Comparison of ENCODE assay signal across 15 cellular contexts in genomic region chr6:149563203-149563927, GRCh38. TPM values are rescaled to one million over a fixed set of nuclear protein-coding genes. Genes with fewer than 3 reads are reported as not detected.
A peak's percentile ranks its signal among the peaks of the same experiment; 100 is the strongest.
DNase-seq lines count a peak whose midpoint lies in the region; ATAC-seq and TF ChIP-seq lines count a peak whose summit lies in the region.
"Had no signal": no experiment of that assay in that cellular context is flagged by ENCODE, and none has a peak within 500 bp of the region (broad histone marks: within the 10 kb centered on the region; RNA-seq: fewer than 3 reads in every experiment).

No MANE protein-coding gene starts in this region.

- no peak for TF ChIP-seq RAD21 in HCT116 (IDR thresholded peaks at IDR 0.05; ENCODE audit: low read depth)

- H3K4me1 ChIP-seq in HCT116 (ENCODE audit: control insufficient read depth in 1 of 2, insufficient read depth in 2 of 2, low read length in 2 of 2), result peaks cover 8 to 13% of the 10 kb centered on the region in 2 experiments; a peak in 3 of 4 replicates

- H3K79me2 ChIP-seq in HCT116 (ENCODE audit: insufficient read depth, low read length), result peaks cover 14% of the 10 kb centered on the region

- peak overlapping the region; percentile 12 for H2AFZ ChIP-seq in HCT116 (ENCODE audit: low read depth, low read length, poor library complexity, severe bottlenecking)

- TF ChIP-seq CTCF in HCT116 (IDR thresholded peaks at IDR 0.05 in 2 of 3, conservative IDR thresholded peaks at IDR 0.05 in 1 of 3; ENCODE audit: borderline replicate concordance in 1 of 3, insufficient read depth in 1 of 3, low read depth in 2 of 3, low read length in 2 of 3), result no peak

- no peak overlapping the region for H3K27ac ChIP-seq in HCT116 (ENCODE audit: low read depth, low read length)
- H3K27ac ChIP-seq: uterus had no signal

- in situ Hi-C loops in ACHN (cut with HindIII; ENCODE audit: low pct_ligation_motif_present, low pct_unique_long_range_greater_than_20kb, low sequenced_read_pairs), result no loop called here

- POLR2A ChIA-PET in HCT116 (lab: Charles Lee), result no interaction called here

- H3K4me2 ChIP-seq in HCT116 (ENCODE audit: low read length), result no peak overlapping the region

- no peak overlapping the region for H3K4me3 ChIP-seq in HCT116 (replicated peaks in 1 of 2; ENCODE audit: low read depth in 1 of 2, low read length in 2 of 2)
- H3K4me3 ChIP-seq: uterus had no signal

- CTCF ChIA-PET in HCT116 (lab: Charles Lee), result interaction anchor here (1.7 kb wide), 1 partner anchor 18 kb away, joined by 4 read pairs; the partner anchor contains the start of gene PPIL4

- H3K9ac ChIP-seq in HCT116 (ENCODE audit: low read length), result no peak overlapping the region

- BruUV-seq in HCT116 (replicated peaks; lab: Mats Ljungman, UMichigan), result no TSS peak

- no peak for TF ChIP-seq POLR2A in HCT116 (IDR thresholded peaks at IDR 0.05; ENCODE audit: borderline replicate concordance, extremely low read depth, insufficient read depth, insufficient read length)

- H4K20me1 ChIP-seq in HCT116 (ENCODE audit: insufficient read depth), result no peaks in the 10 kb centered on the region

- no peak for ATAC-seq in HCT116
- no peak for ATAC-seq in HG02610 (IDR thresholded peaks at IDR 0.05; ENCODE audit: unreplicated experiment)
- ATAC-seq in activated naive CD4-positive, alpha-beta T cell treated with anti-CD3 and anti-CD28 coated beads, Interleukin-2, amount 50 U/mL, for 72 hours, result no peak
- ATAC-seq: sciatic nerve, T-cell had no signal

- RAD21 ChIA-PET in HCT116 (lab: Charles Lee; ENCODE audit: low non-redundant PET in 1 of 2, low total read pairs in 2 of 2, uncharacterized antibody in 2 of 2, unreplicated experiment in 2 of 2), result interaction anchor here in 1 of 2 experiments (0.7 kb wide), 1 partner anchor 74 kb away, joined by 3 read pairs; no protein-coding TSS in a partner anchor

- no peaks in the 10 kb centered on the region for H3K9me2 ChIP-seq in HCT116 (ENCODE audit: insufficient read depth)

- H3K9me3 Mint-ChIP-seq in activated naive CD4-positive, alpha-beta T cell treated with anti-CD3 and anti-CD28 coated beads, Interleukin-2, amount 50 U/mL, for 72 hours, result no peaks in the 10 kb centered on the region
- H3K9me3 Mint-ChIP-seq: CD8-positive, alpha-beta memory T cell; T-cell had no signal

- DNase-seq in ACHN, result peak; percentile 25
- DNase-seq in HCT116 (ENCODE audit: low read depth, low spot score), result no peak
- peak; percentile 52 for DNase-seq in amniotic stem cell (lab: John Stamatoyannopoulos, UW)
- peak; percentile 86 for DNase-seq in hepatic stellate cell (ENCODE audit: low spot score)
- DNase-seq in NCI-H774 (lab: John Stamatoyannopoulos, UW), result no peak
- DNase-seq in medulla oblongata (ENCODE audit: extremely low spot score), result no peak
- no peak for DNase-seq in activated naive CD4-positive, alpha-beta T cell treated with anti-CD3 and anti-CD28 coated beads, Interleukin-2, amount 50 U/mL, for 72 hours (ENCODE audit: low spot score in 2 of 2)
- DNase-seq: activated naive CD4-positive, alpha-beta T cell treated with Interleukin-2 at 50 U/mL for 16 hours; CD8-positive, alpha-beta memory T cell; GOT3; NCI-H2029; T-cell; uterus had no signal

- H3K36me3 Mint-ChIP-seq in activated naive CD4-positive, alpha-beta T cell treated with anti-CD3 and anti-CD28 coated beads, Interleukin-2, amount 50 U/mL, for 72 hours, result peaks cover 0 to 7% of the 10 kb centered on the region in 2 donors
- H3K36me3 Mint-ChIP-seq: T-cell had no signal

- no peak overlapping the region for H3K27ac Mint-ChIP-seq in activated naive CD4-positive, alpha-beta T cell treated with anti-CD3 and anti-CD28 coated beads, Interleukin-2, amount 50 U/mL, for 72 hours
- H3K27ac Mint-ChIP-seq: T-cell had no signal

- intact Hi-C loops in HCT116 (cut with micrococcal nuclease), result no loop called here

- H3K36me3 ChIP-seq in HCT116 (ENCODE audit: control insufficient read depth in 1 of 2, insufficient read depth in 2 of 2, low read length in 2 of 2), result no peaks in the 10 kb centered on the region
- H3K36me3 ChIP-seq: uterus had no signal

- no peaks in the 10 kb centered on the region for H3K27me3 ChIP-seq in HCT116 (ENCODE audit: insufficient read depth, low read length)
- H3K27me3 ChIP-seq: uterus had no signal

- H3K9me3 ChIP-seq in HCT116 (ENCODE audit: control insufficient read depth in 1 of 2, insufficient read depth in 1 of 2, low read depth in 1 of 2, low read length in 2 of 2), result no peaks in the 10 kb centered on the region
- H3K9me3 ChIP-seq: uterus had no signal

TF ChIP-seq in HCT116, 20 proteins besides CTCF, POLR2A, EP300 and RAD21:
- TF ChIP-seq JUND (IDR thresholded peaks at IDR 0.05), result peak; percentile 37; the same call in 1 of the 2 replicates
- no peak for TF ChIP-seq EZH2phosphoT487 (IDR thresholded peaks at IDR 0.05; ENCODE audit: borderline replicate concordance)
- peak; percentile 55; the same call in 1 of the 2 replicates for TF ChIP-seq FOSL1 (IDR thresholded peaks at IDR 0.05; ENCODE audit: low read depth)

RNA-seq across cellular contexts. Expression of gene GINM1, which starts 2.8 kb away (rescaled TPM):
- total RNA-seq in HCT116 (2021; ENCODE audit: unreplicated experiment), result 25.0 TPM
- 9.8 and 15.8 TPM in 2 replicates for polyA plus RNA-seq in HCT116 (2012)
- total RNA-seq in activated naive CD4-positive, alpha-beta T cell treated with anti-CD3 and anti-CD28 coated beads, Interleukin-2, amount 50 U/mL, for 72 hours, result 10 to 100 TPM; 15.0 to 25.2 TPM

RNA-seq across cellular contexts. Expression of gene PPIL4, which starts 17.5 kb away (rescaled TPM):
- 31.0 TPM for total RNA-seq in HCT116 (2021; ENCODE audit: unreplicated experiment)
- polyA plus RNA-seq in HCT116 (2012), result 7.8 and 11.8 TPM in 2 replicates
- total RNA-seq in activated naive CD4-positive, alpha-beta T cell treated with anti-CD3 and anti-CD28 coated beads, Interleukin-2, amount 50 U/mL, for 72 hours, result 10 to 100 TPM; 21.9 to 29.3 TPM

Comparison
In these comparisons a context has a peak if more than half of its experiments do, and no peak if none do; other contexts are left out.
1. DNase-seq: peak in ACHN (single experiment), amniotic stem cell (single experiment) and hepatic stellate cell (single experiment); none in HCT116 (single experiment), NCI-H774 (single experiment), medulla oblongata (single experiment) and activated naive CD4-positive, alpha-beta T cell treated with anti-CD3 and anti-CD28 coated beads, Interleukin-2, amount 50 U/mL, for 72 hours (0 of 2).